Comparison of ENCODE assay signal across 29 cellular contexts in genomic region chr10:129275886-129276285, GRCh38.
"Had no signal": no experiment of that assay in that cellular context is flagged by ENCODE, and none has a peak within 500 bp of the region (broad histone marks: within the 10 kb centered on the region; RNA-seq: fewer than 3 reads in every experiment).

No MANE protein-coding gene starts in this region.

- ATAC-seq: activated T-cell treated with anti-CD3 and anti-CD28 coated beads, Interleukin-2, amount 50 U/mL, for 4 hours; Panc1 had no signal

- H3K4me3 Mint-ChIP-seq: activated CD4-positive, alpha-beta T cell treated with anti-CD3 and anti-CD28 coated beads, Interleukin-2, amount 10 ng/mL, durations not matched to agents 24 days and 14 days; activated naive CD4-positive, alpha-beta T cell treated with anti-CD3 and anti-CD28 coated beads for 36 hours; activated naive CD8-positive, alpha-beta T cell; activated T-cell treated with anti-CD3 and anti-CD28 coated beads, Interleukin-2, amount 50 U/mL, for 4 hours; activated T-helper 1 cell treated with anti-CD3 and anti-CD28 coated beads, Interleukin-12 subunit alpha, Interleukin-12 subunit beta, Interleukin-2, Interleukin-4 antibody, amounts not matched to agents 30 ng/mL and 10 ng/mL and 1 ng/mL, durations not matched to agents 14 hours and 24 hours and 36 hours; central memory CD8-positive, alpha-beta T cell had no signal

- H3K4me3 ChIP-seq: ascending aorta, cardiac muscle cell, MG63, SJCRH30, SK-N-MC had no signal

- H3K4me1 ChIP-seq: ascending aorta, SJCRH30 had no signal

- H3K27ac ChIP-seq: ascending aorta, cardiac muscle cell, SJCRH30, SK-N-MC, WERI-Rb-1 had no signal

- H3K27me3 Mint-ChIP-seq: activated CD4-positive, alpha-beta T cell treated with anti-CD3 and anti-CD28 coated beads, Interleukin-2, amount 10 ng/mL, durations not matched to agents 24 days and 14 days had no signal

- H3K36me3 ChIP-seq: ascending aorta, cardiac muscle cell, MG63, SJCRH30, WERI-Rb-1 had no signal

- H3K9me3 ChIP-seq: ascending aorta, MG63, SJCRH30 had no signal

- H3K27me3 ChIP-seq: ascending aorta, cardiac muscle cell, SJCRH30 had no signal

- H3K4me1 Mint-ChIP-seq: activated CD4-positive, alpha-beta T cell treated with anti-CD3 and anti-CD28 coated beads, Interleukin-2, amount 10 ng/mL, durations not matched to agents 24 days and 14 days; central memory CD8-positive, alpha-beta T cell had no signal

- DNase-seq: activated CD4-positive, alpha-beta T cell treated with anti-CD3 and anti-CD28 coated beads, Interleukin-2, amount 10 ng/mL, durations not matched to agents 24 days and 14 days; activated CD4-positive, alpha-beta T cell treated with anti-CD3 and anti-CD28 coated beads, Interleukin-2, amount 50 U/mL, for 4 hours; activated CD4-positive, CD25-positive, alpha-beta regulatory T cell; activated CD8-positive, alpha-beta memory T cell treated with anti-CD3 and anti-CD28 coated beads, Interleukin-2, amount 50 U/mL, for 4 hours; activated gamma-delta T cell treated with Interleukin-2 at 50 U/mL for 16 hours; activated naive CD4-positive, alpha-beta T cell treated with anti-CD3 and anti-CD28 coated beads for 36 hours; activated T-cell treated with anti-CD3 and anti-CD28 coated beads for 4 hours; activated T-cell treated with anti-CD3 and anti-CD28 coated beads, Interleukin-2, amount 50 U/mL, for 4 hours; amygdala; Karpas-422; MG63; MV-4-11; NCI-H1092; NCI-H1436 treated with DMSO at 0.1 percent for 48 hours; NCI-H1694 treated with DMSO at 0.1 percent for 48 hours; NCI-H2029; NCI-H345; NCI-H524 treated with DMSO at 0.1 percent for 48 hours; SHP77; SJCRH30; T1000; WERI-Rb-1 had no signal

- H3K9me3 Mint-ChIP-seq: activated CD4-positive, alpha-beta T cell treated with anti-CD3 and anti-CD28 coated beads, Interleukin-2, amount 10 ng/mL, durations not matched to agents 24 days and 14 days; activated naive CD4-positive, alpha-beta T cell treated with anti-CD3 and anti-CD28 coated beads for 36 hours; activated T-cell treated with anti-CD3 and anti-CD28 coated beads, Interleukin-2, amount 50 U/mL, for 4 hours; activated T-helper 1 cell treated with anti-CD3 and anti-CD28 coated beads, Interleukin-12 subunit alpha, Interleukin-12 subunit beta, Interleukin-2, Interleukin-4 antibody, amounts not matched to agents 30 ng/mL and 10 ng/mL and 1 ng/mL, durations not matched to agents 14 hours and 24 hours and 36 hours; central memory CD8-positive, alpha-beta T cell had no signal

- H3K27ac Mint-ChIP-seq: activated CD4-positive, alpha-beta T cell treated with anti-CD3 and anti-CD28 coated beads, Interleukin-2, amount 10 ng/mL, durations not matched to agents 24 days and 14 days; activated naive CD4-positive, alpha-beta T cell treated with anti-CD3 and anti-CD28 coated beads for 36 hours; activated naive CD8-positive, alpha-beta T cell; activated T-helper 1 cell treated with anti-CD3 and anti-CD28 coated beads, Interleukin-12 subunit alpha, Interleukin-12 subunit beta, Interleukin-2, Interleukin-4 antibody, amounts not matched to agents 30 ng/mL and 10 ng/mL and 1 ng/mL, durations not matched to agents 14 hours and 24 hours and 36 hours had no signal

- H3K36me3 Mint-ChIP-seq: activated naive CD8-positive, alpha-beta T cell had no signal
